In genomic region chr7:45886931-45887667, GRCh38 we compare ENCODE assay signal across 1 cellular context.
TF ChIP-seq lines count a peak whose summit lies in the region.

No MANE protein-coding gene starts in this region.

TF ChIP-seq in HepG2, 621 proteins besides CTCF, POLR2A, EP300 and RAD21 (continues in another document):
- TF ChIP-seq ZNF260 (CRISPR knock-in tag; IDR thresholded peaks at IDR 0.05; ENCODE audit: borderline replicate concordance, low read depth), result no peak
- TF ChIP-seq ZNF207 (IDR thresholded peaks at IDR 0.05; ENCODE audit: borderline replicate concordance), result no peak
- TF ChIP-seq RARG (CRISPR knock-in tag; IDR thresholded peaks at IDR 0.05; ENCODE audit: low read depth), result no peak
- TF ChIP-seq CREB1 (IDR thresholded peaks at IDR 0.05), result no peak
- TF ChIP-seq CREB1 (CRISPR knock-in tag; IDR thresholded peaks at IDR 0.05), result no peak
- peak; percentile 40; the same call in 1 of the 2 replicates for TF ChIP-seq SP2 (CRISPR knock-in tag; IDR thresholded peaks at IDR 0.05)
- no peak for TF ChIP-seq ZNF451 (CRISPR knock-in tag; IDR thresholded peaks at IDR 0.05)
- no peak for TF ChIP-seq ZNF264 (CRISPR knock-in tag; IDR thresholded peaks at IDR 0.05)
- peak; percentile 37; the same call in 1 of the 2 replicates for TF ChIP-seq MED1 (CRISPR knock-in tag; IDR thresholded peaks at IDR 0.05)
- TF ChIP-seq ZBTB34 (CRISPR knock-in tag; IDR thresholded peaks at IDR 0.05), result peak; percentile 28; the same call in 1 of the 2 replicates
- TF ChIP-seq SSRP1 (CRISPR knock-in tag; IDR thresholded peaks at IDR 0.05), result no peak
- TF ChIP-seq ZNF749 (CRISPR knock-in tag; IDR thresholded peaks at IDR 0.05; ENCODE audit: borderline replicate concordance), result no peak
- no peak for TF ChIP-seq ZBTB7B (CRISPR knock-in tag; IDR thresholded peaks at IDR 0.05)
- TF ChIP-seq ERF (CRISPR knock-in tag; IDR thresholded peaks at IDR 0.05), result peak; percentile 23; the same call in 1 of the 2 replicates
- TF ChIP-seq MXD4 (CRISPR knock-in tag; IDR thresholded peaks at IDR 0.05), result no peak
- no peak for TF ChIP-seq CERS6 (CRISPR knock-in tag; IDR thresholded peaks at IDR 0.05)
- no peak for TF ChIP-seq DDIT3 (CRISPR knock-in tag; IDR thresholded peaks at IDR 0.05)
- TF ChIP-seq CSRNP1 (CRISPR knock-in tag; IDR thresholded peaks at IDR 0.05), result no peak
- TF ChIP-seq HNF1B (CRISPR knock-in tag; IDR thresholded peaks at IDR 0.05), result peak; percentile 31; the same call in 1 of the 2 replicates
- no peak for TF ChIP-seq POLR2G (IDR thresholded peaks at IDR 0.05; ENCODE audit: low read depth, low read length)
- TF ChIP-seq BHLHE40 (IDR thresholded peaks at IDR 0.05; ENCODE audit: low read length), result no peak
- no peak for TF ChIP-seq U2AF1 (optimal IDR thresholded peaks at IDR 0.05; ENCODE audit: low read depth, low read length)
- TF ChIP-seq LRRFIP1 (CRISPR knock-in tag; conservative IDR thresholded peaks at IDR 0.05), result no peak
- no peak for TF ChIP-seq ZGPAT (CRISPR knock-in tag; IDR thresholded peaks at IDR 0.05)
- TF ChIP-seq PHF21A (CRISPR knock-in tag; IDR thresholded peaks at IDR 0.05), result no peak
- no peak for TF ChIP-seq NFIB (CRISPR knock-in tag; IDR thresholded peaks at IDR 0.05; ENCODE audit: borderline replicate concordance)
- no peak for TF ChIP-seq ZBTB39 (CRISPR knock-in tag; IDR thresholded peaks at IDR 0.05)
- no peak for TF ChIP-seq PATZ1 (CRISPR knock-in tag; IDR thresholded peaks at IDR 0.05)
- TF ChIP-seq JUN (CRISPR knock-in tag; IDR thresholded peaks at IDR 0.05), result no peak
- no peak for TF ChIP-seq SP1 (IDR thresholded peaks at IDR 0.05)
- TF ChIP-seq SP1 (CRISPR knock-in tag; IDR thresholded peaks at IDR 0.05), result no peak
- TF ChIP-seq ELF3 (CRISPR knock-in tag; IDR thresholded peaks at IDR 0.05), result no peak
- no peak for TF ChIP-seq ZNF790 (CRISPR knock-in tag; IDR thresholded peaks at IDR 0.05; ENCODE audit: borderline replicate concordance)
- no peak for TF ChIP-seq NFAT5 (CRISPR knock-in tag; IDR thresholded peaks at IDR 0.05)
- TF ChIP-seq ZNF800 (CRISPR knock-in tag; IDR thresholded peaks at IDR 0.05), result no peak
- TF ChIP-seq ZNF501 (CRISPR knock-in tag; IDR thresholded peaks at IDR 0.05), result no peak
- TF ChIP-seq DPF2 (CRISPR knock-in tag; IDR thresholded peaks at IDR 0.05; ENCODE audit: borderline replicate concordance, low read depth), result no peak
- no peak for TF ChIP-seq HNRNPLL (IDR thresholded peaks at IDR 0.05; ENCODE audit: low read depth, low read length, poor library complexity, severe bottlenecking)
